Comparison of ENCODE assay signal across 19 cellular contexts in the genomic region with DNA sequence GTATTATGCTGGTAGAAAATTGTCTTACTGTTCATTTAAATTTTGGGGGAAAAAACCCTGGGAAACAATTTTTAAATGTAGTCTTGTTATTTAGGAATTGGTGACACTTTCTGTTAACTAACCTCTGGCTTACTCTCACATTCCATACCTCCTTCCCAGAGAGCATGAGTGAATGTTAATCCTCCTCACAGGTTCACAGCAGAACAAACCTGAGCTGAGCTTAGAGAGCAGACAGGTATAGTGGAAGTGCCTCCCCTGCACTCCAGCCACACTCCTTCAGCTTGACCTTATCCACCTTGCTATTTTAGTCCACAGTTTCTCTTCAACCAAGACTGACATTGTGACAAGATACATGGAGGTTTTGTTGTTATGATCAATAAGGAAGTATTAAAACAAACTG.
"Had no signal": no experiment of that assay in that cellular context is flagged by ENCODE, and none has a peak within 500 bp of the region (broad histone marks: within the 10 kb centered on the region; RNA-seq: fewer than 3 reads in every experiment).

No MANE protein-coding gene starts in this region.

- H3K4me3 ChIP-seq: left ventricle myocardium inferior, sigmoid colon, smooth muscle cell, testis, uterus had no signal

- H3K9me3 ChIP-seq: left ventricle myocardium inferior, sigmoid colon, testis, uterus had no signal

- H3K27me3 Mint-ChIP-seq: activated naive CD4-positive, alpha-beta T cell treated with anti-CD3 and anti-CD28 coated beads, Interleukin-2, amount 50 U/mL, for 24 hours; progenitor cell of endocrine pancreas had no signal

- H3K36me3 Mint-ChIP-seq: activated naive CD4-positive, alpha-beta T cell treated with anti-CD3 and anti-CD28 coated beads, Interleukin-2, amount 50 U/mL, for 24 hours; brain; mesothelial cell of epicardium; natural killer cell treated with Interleukin-12 subunit alpha and Interleukin-12 subunit beta and Interleukin-15 and Interleukin-18, amount 100 ng/mL, for 72 hours had no signal

- DNase-seq: activated gamma-delta T cell treated with Interleukin-2 at 50 U/mL for 16 hours; activated T-cell treated with anti-CD3 and anti-CD28 coated beads, Interleukin-2, amount 50 U/mL, for 1 hour; aorta; foreskin keratinocyte; left ventricle myocardium inferior; retina; sigmoid colon; stimulated activated CD4-positive, alpha-beta T cell treated with anti-CD3 and anti-CD28 coated beads, Interleukin-15, amount 100 ng/mL, for 24 hours; stimulated activated CD8-positive, alpha-beta memory T cell treated with anti-CD3 and anti-CD28 coated beads, Interleukin-4, amount 100 ng/mL, for 48 hours; stimulated activated naive CD4-positive, alpha-beta T cell; testis; trophoblast cell; uterus had no signal

- H3K4me1 ChIP-seq: foreskin keratinocyte, left ventricle myocardium inferior, testis, uterus had no signal

- ATAC-seq: foreskin keratinocyte; natural killer cell treated with Interleukin-12 subunit alpha and Interleukin-12 subunit beta and Interleukin-15 and Interleukin-18, amount 100 ng/mL, for 72 hours had no signal

- H3K9me3 Mint-ChIP-seq: activated naive CD4-positive, alpha-beta T cell treated with anti-CD3 and anti-CD28 coated beads, Interleukin-2, amount 50 U/mL, for 24 hours; mesothelial cell of epicardium had no signal

- H3K36me3 ChIP-seq: left ventricle myocardium inferior, uterus had no signal

- H3K27ac ChIP-seq: foreskin keratinocyte, left ventricle myocardium inferior, sigmoid colon, testis, uterus had no signal

- H3K4me1 Mint-ChIP-seq: activated naive CD4-positive, alpha-beta T cell treated with anti-CD3 and anti-CD28 coated beads, Interleukin-2, amount 50 U/mL, for 24 hours had no signal

- H3K4me3 Mint-ChIP-seq: activated naive CD4-positive, alpha-beta T cell treated with anti-CD3 and anti-CD28 coated beads, Interleukin-2, amount 50 U/mL, for 24 hours; brain; mesothelial cell of epicardium; natural killer cell treated with Interleukin-12 subunit alpha and Interleukin-12 subunit beta and Interleukin-15 and Interleukin-18, amount 100 ng/mL, for 72 hours had no signal

- H3K27ac Mint-ChIP-seq: activated naive CD4-positive, alpha-beta T cell treated with anti-CD3 and anti-CD28 coated beads, Interleukin-2, amount 50 U/mL, for 24 hours; mesothelial cell of epicardium; natural killer cell treated with Interleukin-12 subunit alpha and Interleukin-12 subunit beta and Interleukin-15 and Interleukin-18, amount 100 ng/mL, for 72 hours; progenitor cell of endocrine pancreas had no signal

- H3K27me3 ChIP-seq: foreskin keratinocyte, sigmoid colon, testis, uterus had no signal
